Comparison of ENCODE assay signal across 1 cellular context in the genomic region with DNA sequence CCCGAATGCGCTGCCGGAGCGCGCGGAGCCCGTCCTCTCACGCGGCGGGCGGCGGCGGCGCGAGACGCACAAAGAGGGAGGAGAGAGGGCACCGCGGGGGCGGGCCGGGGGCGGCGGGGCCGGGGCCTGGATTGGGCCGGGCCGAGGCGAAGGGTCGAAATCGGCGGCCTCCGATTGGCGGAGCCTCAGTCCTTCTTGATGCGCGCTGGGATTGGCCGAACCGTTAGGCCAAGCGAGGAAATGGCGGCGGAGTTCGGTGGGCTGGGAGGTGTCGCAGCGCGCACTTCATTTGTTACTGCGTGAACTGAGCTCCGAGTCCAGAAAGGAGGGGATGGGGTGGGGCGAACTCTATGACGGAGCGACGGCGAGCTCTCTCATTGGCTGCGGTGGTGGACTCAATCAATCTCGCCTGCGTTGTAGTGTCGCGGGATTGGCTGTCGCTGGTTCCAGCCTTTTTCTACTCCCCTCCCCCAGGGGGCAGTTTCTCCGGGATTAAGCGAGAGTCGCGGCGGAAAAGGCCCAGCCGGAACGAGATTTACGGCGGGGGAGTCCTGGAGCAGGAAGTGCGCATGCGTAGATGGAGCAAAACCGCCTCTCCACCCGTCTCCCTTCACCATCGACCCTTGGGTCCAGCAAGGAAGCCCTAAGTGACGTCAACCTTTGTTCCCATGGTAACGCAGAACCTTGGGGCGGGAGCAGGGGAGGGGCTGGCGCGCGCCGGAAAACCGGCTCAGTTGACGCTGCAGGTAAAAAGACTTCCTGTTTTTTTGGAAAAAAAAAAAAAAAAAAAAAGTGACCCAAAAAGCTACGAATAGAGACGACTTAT.
TF ChIP-seq lines count a peak whose summit lies in the region.

A gene with protein sequence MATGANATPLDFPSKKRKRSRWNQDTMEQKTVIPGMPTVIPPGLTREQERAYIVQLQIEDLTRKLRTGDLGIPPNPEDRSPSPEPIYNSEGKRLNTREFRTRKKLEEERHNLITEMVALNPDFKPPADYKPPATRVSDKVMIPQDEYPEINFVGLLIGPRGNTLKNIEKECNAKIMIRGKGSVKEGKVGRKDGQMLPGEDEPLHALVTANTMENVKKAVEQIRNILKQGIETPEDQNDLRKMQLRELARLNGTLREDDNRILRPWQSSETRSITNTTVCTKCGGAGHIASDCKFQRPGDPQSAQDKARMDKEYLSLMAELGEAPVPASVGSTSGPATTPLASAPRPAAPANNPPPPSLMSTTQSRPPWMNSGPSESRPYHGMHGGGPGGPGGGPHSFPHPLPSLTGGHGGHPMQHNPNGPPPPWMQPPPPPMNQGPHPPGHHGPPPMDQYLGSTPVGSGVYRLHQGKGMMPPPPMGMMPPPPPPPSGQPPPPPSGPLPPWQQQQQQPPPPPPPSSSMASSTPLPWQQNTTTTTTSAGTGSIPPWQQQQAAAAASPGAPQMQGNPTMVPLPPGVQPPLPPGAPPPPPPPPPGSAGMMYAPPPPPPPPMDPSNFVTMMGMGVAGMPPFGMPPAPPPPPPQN (minus strand): TSS at position 70 of the 826 bp plus-strand sequence. CDS start 150 bp downstream, outside the sequence.

TF ChIP-seq in K562, 482 proteins besides CTCF, POLR2A, EP300 and RAD21 (continued from another document and continues in another):
- TF ChIP-seq, protein P1, sequence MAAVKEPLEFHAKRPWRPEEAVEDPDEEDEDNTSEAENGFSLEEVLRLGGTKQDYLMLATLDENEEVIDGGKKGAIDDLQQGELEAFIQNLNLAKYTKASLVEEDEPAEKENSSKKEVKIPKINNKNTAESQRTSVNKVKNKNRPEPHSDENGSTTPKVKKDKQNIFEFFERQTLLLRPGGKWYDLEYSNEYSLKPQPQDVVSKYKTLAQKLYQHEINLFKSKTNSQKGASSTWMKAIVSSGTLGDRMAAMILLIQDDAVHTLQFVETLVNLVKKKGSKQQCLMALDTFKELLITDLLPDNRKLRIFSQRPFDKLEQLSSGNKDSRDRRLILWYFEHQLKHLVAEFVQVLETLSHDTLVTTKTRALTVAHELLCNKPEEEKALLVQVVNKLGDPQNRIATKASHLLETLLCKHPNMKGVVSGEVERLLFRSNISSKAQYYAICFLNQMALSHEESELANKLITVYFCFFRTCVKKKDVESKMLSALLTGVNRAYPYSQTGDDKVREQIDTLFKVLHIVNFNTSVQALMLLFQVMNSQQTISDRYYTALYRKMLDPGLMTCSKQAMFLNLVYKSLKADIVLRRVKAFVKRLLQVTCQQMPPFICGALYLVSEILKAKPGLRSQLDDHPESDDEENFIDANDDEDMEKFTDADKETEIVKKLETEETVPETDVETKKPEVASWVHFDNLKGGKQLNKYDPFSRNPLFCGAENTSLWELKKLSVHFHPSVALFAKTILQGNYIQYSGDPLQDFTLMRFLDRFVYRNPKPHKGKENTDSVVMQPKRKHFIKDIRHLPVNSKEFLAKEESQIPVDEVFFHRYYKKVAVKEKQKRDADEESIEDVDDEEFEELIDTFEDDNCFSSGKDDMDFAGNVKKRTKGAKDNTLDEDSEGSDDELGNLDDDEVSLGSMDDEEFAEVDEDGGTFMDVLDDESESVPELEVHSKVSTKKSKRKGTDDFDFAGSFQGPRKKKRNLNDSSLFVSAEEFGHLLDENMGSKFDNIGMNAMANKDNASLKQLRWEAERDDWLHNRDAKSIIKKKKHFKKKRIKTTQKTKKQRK (IDR thresholded peaks at IDR 0.05; ENCODE audit: borderline replicate concordance, low read depth, low read length) = no peak
- TF ChIP-seq ZFP30 (CRISPR knock-in tag; IDR thresholded peaks at IDR 0.05; ENCODE audit: borderline replicate concordance) = no peak
- TF ChIP-seq ZNF696 (CRISPR knock-in tag; conservative IDR thresholded peaks at IDR 0.05) = no peak
- no peak for TF ChIP-seq CBX1 (IDR thresholded peaks at IDR 0.05; ENCODE audit: low read depth)
- TF ChIP-seq ZNF232 (CRISPR knock-in tag; IDR thresholded peaks at IDR 0.05) = no peak
- peak; percentile 37; the same call in 1 of the 2 replicates for TF ChIP-seq GABPB1 (CRISPR knock-in tag; IDR thresholded peaks at IDR 0.05)
- no peak for TF ChIP-seq WHSC1 (IDR thresholded peaks at IDR 0.05; ENCODE audit: low read length)
- TF ChIP-seq, protein P2, sequence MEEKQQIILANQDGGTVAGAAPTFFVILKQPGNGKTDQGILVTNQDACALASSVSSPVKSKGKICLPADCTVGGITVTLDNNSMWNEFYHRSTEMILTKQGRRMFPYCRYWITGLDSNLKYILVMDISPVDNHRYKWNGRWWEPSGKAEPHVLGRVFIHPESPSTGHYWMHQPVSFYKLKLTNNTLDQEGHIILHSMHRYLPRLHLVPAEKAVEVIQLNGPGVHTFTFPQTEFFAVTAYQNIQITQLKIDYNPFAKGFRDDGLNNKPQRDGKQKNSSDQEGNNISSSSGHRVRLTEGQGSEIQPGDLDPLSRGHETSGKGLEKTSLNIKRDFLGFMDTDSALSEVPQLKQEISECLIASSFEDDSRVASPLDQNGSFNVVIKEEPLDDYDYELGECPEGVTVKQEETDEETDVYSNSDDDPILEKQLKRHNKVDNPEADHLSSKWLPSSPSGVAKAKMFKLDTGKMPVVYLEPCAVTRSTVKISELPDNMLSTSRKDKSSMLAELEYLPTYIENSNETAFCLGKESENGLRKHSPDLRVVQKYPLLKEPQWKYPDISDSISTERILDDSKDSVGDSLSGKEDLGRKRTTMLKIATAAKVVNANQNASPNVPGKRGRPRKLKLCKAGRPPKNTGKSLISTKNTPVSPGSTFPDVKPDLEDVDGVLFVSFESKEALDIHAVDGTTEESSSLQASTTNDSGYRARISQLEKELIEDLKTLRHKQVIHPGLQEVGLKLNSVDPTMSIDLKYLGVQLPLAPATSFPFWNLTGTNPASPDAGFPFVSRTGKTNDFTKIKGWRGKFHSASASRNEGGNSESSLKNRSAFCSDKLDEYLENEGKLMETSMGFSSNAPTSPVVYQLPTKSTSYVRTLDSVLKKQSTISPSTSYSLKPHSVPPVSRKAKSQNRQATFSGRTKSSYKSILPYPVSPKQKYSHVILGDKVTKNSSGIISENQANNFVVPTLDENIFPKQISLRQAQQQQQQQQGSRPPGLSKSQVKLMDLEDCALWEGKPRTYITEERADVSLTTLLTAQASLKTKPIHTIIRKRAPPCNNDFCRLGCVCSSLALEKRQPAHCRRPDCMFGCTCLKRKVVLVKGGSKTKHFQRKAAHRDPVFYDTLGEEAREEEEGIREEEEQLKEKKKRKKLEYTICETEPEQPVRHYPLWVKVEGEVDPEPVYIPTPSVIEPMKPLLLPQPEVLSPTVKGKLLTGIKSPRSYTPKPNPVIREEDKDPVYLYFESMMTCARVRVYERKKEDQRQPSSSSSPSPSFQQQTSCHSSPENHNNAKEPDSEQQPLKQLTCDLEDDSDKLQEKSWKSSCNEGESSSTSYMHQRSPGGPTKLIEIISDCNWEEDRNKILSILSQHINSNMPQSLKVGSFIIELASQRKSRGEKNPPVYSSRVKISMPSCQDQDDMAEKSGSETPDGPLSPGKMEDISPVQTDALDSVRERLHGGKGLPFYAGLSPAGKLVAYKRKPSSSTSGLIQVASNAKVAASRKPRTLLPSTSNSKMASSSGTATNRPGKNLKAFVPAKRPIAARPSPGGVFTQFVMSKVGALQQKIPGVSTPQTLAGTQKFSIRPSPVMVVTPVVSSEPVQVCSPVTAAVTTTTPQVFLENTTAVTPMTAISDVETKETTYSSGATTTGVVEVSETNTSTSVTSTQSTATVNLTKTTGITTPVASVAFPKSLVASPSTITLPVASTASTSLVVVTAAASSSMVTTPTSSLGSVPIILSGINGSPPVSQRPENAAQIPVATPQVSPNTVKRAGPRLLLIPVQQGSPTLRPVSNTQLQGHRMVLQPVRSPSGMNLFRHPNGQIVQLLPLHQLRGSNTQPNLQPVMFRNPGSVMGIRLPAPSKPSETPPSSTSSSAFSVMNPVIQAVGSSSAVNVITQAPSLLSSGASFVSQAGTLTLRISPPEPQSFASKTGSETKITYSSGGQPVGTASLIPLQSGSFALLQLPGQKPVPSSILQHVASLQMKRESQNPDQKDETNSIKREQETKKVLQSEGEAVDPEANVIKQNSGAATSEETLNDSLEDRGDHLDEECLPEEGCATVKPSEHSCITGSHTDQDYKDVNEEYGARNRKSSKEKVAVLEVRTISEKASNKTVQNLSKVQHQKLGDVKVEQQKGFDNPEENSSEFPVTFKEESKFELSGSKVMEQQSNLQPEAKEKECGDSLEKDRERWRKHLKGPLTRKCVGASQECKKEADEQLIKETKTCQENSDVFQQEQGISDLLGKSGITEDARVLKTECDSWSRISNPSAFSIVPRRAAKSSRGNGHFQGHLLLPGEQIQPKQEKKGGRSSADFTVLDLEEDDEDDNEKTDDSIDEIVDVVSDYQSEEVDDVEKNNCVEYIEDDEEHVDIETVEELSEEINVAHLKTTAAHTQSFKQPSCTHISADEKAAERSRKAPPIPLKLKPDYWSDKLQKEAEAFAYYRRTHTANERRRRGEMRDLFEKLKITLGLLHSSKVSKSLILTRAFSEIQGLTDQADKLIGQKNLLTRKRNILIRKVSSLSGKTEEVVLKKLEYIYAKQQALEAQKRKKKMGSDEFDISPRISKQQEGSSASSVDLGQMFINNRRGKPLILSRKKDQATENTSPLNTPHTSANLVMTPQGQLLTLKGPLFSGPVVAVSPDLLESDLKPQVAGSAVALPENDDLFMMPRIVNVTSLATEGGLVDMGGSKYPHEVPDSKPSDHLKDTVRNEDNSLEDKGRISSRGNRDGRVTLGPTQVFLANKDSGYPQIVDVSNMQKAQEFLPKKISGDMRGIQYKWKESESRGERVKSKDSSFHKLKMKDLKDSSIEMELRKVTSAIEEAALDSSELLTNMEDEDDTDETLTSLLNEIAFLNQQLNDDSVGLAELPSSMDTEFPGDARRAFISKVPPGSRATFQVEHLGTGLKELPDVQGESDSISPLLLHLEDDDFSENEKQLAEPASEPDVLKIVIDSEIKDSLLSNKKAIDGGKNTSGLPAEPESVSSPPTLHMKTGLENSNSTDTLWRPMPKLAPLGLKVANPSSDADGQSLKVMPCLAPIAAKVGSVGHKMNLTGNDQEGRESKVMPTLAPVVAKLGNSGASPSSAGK (IDR thresholded peaks at IDR 0.05) = no peak
- TF ChIP-seq HMG20A (CRISPR knock-in tag; conservative IDR thresholded peaks at IDR 0.05) = no peak
- no peak for TF ChIP-seq MEF2D (tag; conservative IDR thresholded peaks at IDR 0.05; ENCODE audit: low read depth)
- TF ChIP-seq XRCC4 (IDR thresholded peaks at IDR 0.05; ENCODE audit: extremely low read depth, insufficient read depth, insufficient read length) = no peak
- TF ChIP-seq FOXJ2 (tag; IDR thresholded peaks at IDR 0.05) = 0 out of 2 replicates have a peak, but pooled peaks have one; percentile 21
- TF ChIP-seq HLTF (IDR thresholded peaks at IDR 0.05) = no peak
- TF ChIP-seq, protein P3, sequence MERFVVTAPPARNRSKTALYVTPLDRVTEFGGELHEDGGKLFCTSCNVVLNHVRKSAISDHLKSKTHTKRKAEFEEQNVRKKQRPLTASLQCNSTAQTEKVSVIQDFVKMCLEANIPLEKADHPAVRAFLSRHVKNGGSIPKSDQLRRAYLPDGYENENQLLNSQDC (CRISPR knock-in tag; IDR thresholded peaks at IDR 0.05) = no peak
- no peak for TF ChIP-seq TRIM28 (IDR thresholded peaks at IDR 0.05)
- no peak for TF ChIP-seq NUFIP1 (IDR thresholded peaks at IDR 0.05; ENCODE audit: partially characterized antibody)
- 0 out of 4 replicates have a peak, but pooled peaks of 1 of the 2 experiments have one; percentile 39 for TF ChIP-seq FOXK2 (conservative IDR thresholded peaks at IDR 0.05 in 1 of 2, IDR thresholded peaks at IDR 0.05 in 1 of 2; ENCODE audit: low read depth in 2 of 2)
- TF ChIP-seq ATF7 (IDR thresholded peaks at IDR 0.05) = peak; percentile 98
- no peak for TF ChIP-seq SMC3 (conservative IDR thresholded peaks at IDR 0.05; ENCODE audit: insufficient read depth, low read depth, low read length)
- no peak for TF ChIP-seq NFXL1 (CRISPR knock-in tag; IDR thresholded peaks at IDR 0.05)
- TF ChIP-seq ZNF431 (CRISPR knock-in tag; IDR thresholded peaks at IDR 0.05) = no peak
- TF ChIP-seq, protein P4, sequence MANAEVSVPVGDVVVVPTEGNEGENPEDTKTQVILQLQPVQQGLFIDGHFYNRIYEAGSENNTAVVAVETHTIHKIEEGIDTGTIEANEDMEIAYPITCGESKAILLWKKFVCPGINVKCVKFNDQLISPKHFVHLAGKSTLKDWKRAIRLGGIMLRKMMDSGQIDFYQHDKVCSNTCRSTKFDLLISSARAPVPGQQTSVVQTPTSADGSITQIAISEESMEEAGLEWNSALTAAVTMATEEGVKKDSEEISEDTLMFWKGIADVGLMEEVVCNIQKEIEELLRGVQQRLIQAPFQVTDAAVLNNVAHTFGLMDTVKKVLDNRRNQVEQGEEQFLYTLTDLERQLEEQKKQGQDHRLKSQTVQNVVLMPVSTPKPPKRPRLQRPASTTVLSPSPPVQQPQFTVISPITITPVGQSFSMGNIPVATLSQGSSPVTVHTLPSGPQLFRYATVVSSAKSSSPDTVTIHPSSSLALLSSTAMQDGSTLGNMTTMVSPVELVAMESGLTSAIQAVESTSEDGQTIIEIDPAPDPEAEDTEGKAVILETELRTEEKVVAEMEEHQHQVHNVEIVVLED (CRISPR knock-in tag; IDR thresholded peaks at IDR 0.05) = no peak
- TF ChIP-seq, protein P5, sequence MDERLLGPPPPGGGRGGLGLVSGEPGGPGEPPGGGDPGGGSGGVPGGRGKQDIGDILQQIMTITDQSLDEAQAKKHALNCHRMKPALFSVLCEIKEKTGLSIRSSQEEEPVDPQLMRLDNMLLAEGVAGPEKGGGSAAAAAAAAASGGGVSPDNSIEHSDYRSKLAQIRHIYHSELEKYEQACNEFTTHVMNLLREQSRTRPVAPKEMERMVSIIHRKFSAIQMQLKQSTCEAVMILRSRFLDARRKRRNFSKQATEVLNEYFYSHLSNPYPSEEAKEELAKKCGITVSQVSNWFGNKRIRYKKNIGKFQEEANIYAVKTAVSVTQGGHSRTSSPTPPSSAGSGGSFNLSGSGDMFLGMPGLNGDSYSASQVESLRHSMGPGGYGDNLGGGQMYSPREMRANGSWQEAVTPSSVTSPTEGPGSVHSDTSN (CRISPR knock-in tag; IDR thresholded peaks at IDR 0.05; ENCODE audit: low read depth) = no peak
- TF ChIP-seq, protein P5 (tag; conservative IDR thresholded peaks at IDR 0.05; ENCODE audit: low read depth) = peak; percentile 89
- no peak for TF ChIP-seq ZNF41 (CRISPR knock-in tag; conservative IDR thresholded peaks at IDR 0.05)
- no peak for TF ChIP-seq ZNF197 (CRISPR knock-in tag; IDR thresholded peaks at IDR 0.05; ENCODE audit: low read depth)
